ENCODE assay signal across 10 cellular contexts in genomic region chr14:75369506-75369905, GRCh38.
"Had no signal": no experiment of that assay in that cellular context is flagged by ENCODE, and none has a peak within 500 bp of the region (broad histone marks: within the 10 kb centered on the region; RNA-seq: fewer than 3 reads in every experiment).

No MANE protein-coding gene starts in this region.

- H3K27ac ChIP-seq: cardiac muscle cell, epithelial cell of prostate, skin epidermis had no signal

- H3K36me3 Mint-ChIP-seq: activated CD4-positive, alpha-beta memory T cell treated with anti-CD3 and anti-CD28 coated beads for 36 hours had no signal

- H3K4me3 ChIP-seq: cardiac muscle cell, skin epidermis had no signal

- H3K27ac Mint-ChIP-seq: activated CD4-positive, alpha-beta memory T cell treated with anti-CD3 and anti-CD28 coated beads for 36 hours; activated T-cell treated with anti-CD3 and anti-CD28 coated beads, Interleukin-2, amount 50 U/mL, for 72 hours; memory B cell had no signal

- H3K27me3 ChIP-seq: cardiac muscle cell had no signal

- H3K27me3 Mint-ChIP-seq: activated CD4-positive, alpha-beta memory T cell treated with anti-CD3 and anti-CD28 coated beads for 36 hours had no signal

- ATAC-seq: activated T-cell treated with anti-CD3 and anti-CD28 coated beads, Interleukin-2, amount 50 U/mL, for 72 hours had no signal

- H3K36me3 ChIP-seq: cardiac muscle cell had no signal

- H3K4me3 Mint-ChIP-seq: activated CD4-positive, alpha-beta memory T cell treated with anti-CD3 and anti-CD28 coated beads for 36 hours; activated T-cell treated with anti-CD3 and anti-CD28 coated beads, Interleukin-2, amount 50 U/mL, for 72 hours; memory B cell; nephron had no signal

- H3K9me3 Mint-ChIP-seq: activated CD4-positive, alpha-beta memory T cell treated with anti-CD3 and anti-CD28 coated beads for 36 hours had no signal

- DNase-seq: activated CD4-positive, alpha-beta memory T cell treated with anti-CD3 and anti-CD28 coated beads for 36 hours; activated CD4-positive, CD25-positive, alpha-beta regulatory T cell treated with anti-CD3 and anti-CD28 coated beads, Interleukin-2, amount 50 U/mL, for 72 hours; activated naive CD4-positive, alpha-beta T cell; activated T-cell treated with anti-CD3 and anti-CD28 coated beads, Interleukin-2, amount 50 U/mL, for 72 hours; effector CD8-positive, alpha-beta T cell had no signal
